In genomic region chr1:44036409-44037111, GRCh38 we compare ENCODE assay signal across 9 cellular contexts. TPM values are rescaled to one million over a fixed set of nuclear protein-coding genes. Genes with fewer than 3 reads are reported as not detected.
DNase-seq lines count a peak whose midpoint lies in the region; ATAC-seq and TF ChIP-seq lines count a peak whose summit lies in the region.
"Had no signal": no experiment of that assay in that cellular context is flagged by ENCODE, and none has a peak within 500 bp of the region (broad histone marks: within the 10 kb centered on the region; RNA-seq: fewer than 3 reads in every experiment).

No MANE protein-coding gene starts in this region.

- H3K36me3 Mint-ChIP-seq in activated T-helper 1 cell treated with anti-CD3 and anti-CD28 coated beads, Interleukin-12 subunit alpha, Interleukin-12 subunit beta, Interleukin-2, Interleukin-4 antibody, amounts not matched to agents 30 ng/mL and 10 ng/mL and 1 ng/mL, durations not matched to agents 14 hours and 24 hours and 36 hours (ENCODE audit: low read depth), result no peaks in the 10 kb centered on the region
- no peaks in the 10 kb centered on the region for H3K36me3 Mint-ChIP-seq in neural progenitor cell
- H3K36me3 Mint-ChIP-seq: activated naive CD4-positive, alpha-beta T cell treated with anti-CD3 and anti-CD28 coated beads, Interleukin-2, amount 50 U/mL, for 24 hours had no signal

- H3K4me3 ChIP-seq in Jurkat, Clone E6-1 (ENCODE audit: low read length), result no peak overlapping the region
- no peak overlapping the region for H3K4me3 ChIP-seq in neural progenitor cell
- no peak overlapping the region for H3K4me3 ChIP-seq in thoracic aorta

- H3K4me3 Mint-ChIP-seq in activated T-helper 1 cell treated with anti-CD3 and anti-CD28 coated beads, Interleukin-12 subunit alpha, Interleukin-12 subunit beta, Interleukin-2, Interleukin-4 antibody, amounts not matched to agents 30 ng/mL and 10 ng/mL and 1 ng/mL, durations not matched to agents 14 hours and 24 hours and 36 hours, result no peak overlapping the region
- peak overlapping the region; percentile 4 for H3K4me3 Mint-ChIP-seq in neural progenitor cell
- H3K4me3 Mint-ChIP-seq: activated naive CD4-positive, alpha-beta T cell treated with anti-CD3 and anti-CD28 coated beads, Interleukin-2, amount 50 U/mL, for 24 hours had no signal

- H3K9me3 ChIP-seq in neural progenitor cell (ENCODE audit: low read depth) (no peaks in the 10 kb centered on the region), thoracic aorta (no peaks in the 10 kb centered on the region)

- intact Hi-C loops in activated T-helper 1 cell treated with anti-CD3 and anti-CD28 coated beads, Interleukin-12 subunit alpha, Interleukin-12 subunit beta, Interleukin-2, Interleukin-4 antibody, amounts not matched to agents 30 ng/mL and 10 ng/mL and 1 ng/mL, durations not matched to agents 14 hours and 24 hours and 36 hours (cut with micrococcal nuclease), result loop anchor here (1.0 kb wide), 4 partner anchors 31 to 507 kb away; partner anchors contain the start of gene IPO13

- no peak overlapping the region for H3K9ac ChIP-seq in neural progenitor cell

- H3K4me1 ChIP-seq in neural progenitor cell (peaks cover 20% of the 10 kb centered on the region), thoracic aorta (ENCODE audit: control insufficient read depth in 1 of 2, low read depth in 2 of 2) (peaks cover 18 to 31% of the 10 kb centered on the region in 2 donors)

- H3F3A ChIP-seq in neural progenitor cell (ENCODE audit: low read depth), result peaks cover 20% of the 10 kb centered on the region

- H3K79me2 ChIP-seq in neural progenitor cell (ENCODE audit: low read depth), result no peaks in the 10 kb centered on the region

- H3K4me2 ChIP-seq in neural progenitor cell, result no peak overlapping the region

- H3K36me3 ChIP-seq in neural progenitor cell (no peaks in the 10 kb centered on the region), thoracic aorta (no peaks in the 10 kb centered on the region)

- H4K20me1 ChIP-seq in neural progenitor cell (ENCODE audit: low read depth), result no peaks in the 10 kb centered on the region

- DNase-seq in DMS 273 (lab: John Stamatoyannopoulos, UW; ENCODE audit: unreplicated experiment) (peak; percentile 91), RPMI7951 (ENCODE audit: low read depth) (peak; percentile 76), fibroblast of peridontal ligament (ENCODE audit: extremely low read depth) (peak; percentile 75), neural progenitor cell (ENCODE audit: low spot score) (peak; percentile 82), thoracic aorta (ENCODE audit: low spot score) (peak; percentile 37)
- peak; percentile 32 for DNase-seq in Jurkat, Clone E6-1 (ENCODE audit: low read depth, low spot score)
- peak; percentile 55 for DNase-seq in activated T-helper 1 cell treated with anti-CD3 and anti-CD28 coated beads, Interleukin-12 subunit alpha, Interleukin-12 subunit beta, Interleukin-2, Interleukin-4 antibody, amounts not matched to agents 30 ng/mL and 10 ng/mL and 1 ng/mL, durations not matched to agents 14 hours and 24 hours and 36 hours (ENCODE audit: low spot score)

- H3K27ac ChIP-seq in neural progenitor cell, result no peak overlapping the region
- peak overlapping the region; percentile 66 to 71 for H3K27ac ChIP-seq in thoracic aorta

- H3K27me3 Mint-ChIP-seq in activated T-helper 1 cell treated with anti-CD3 and anti-CD28 coated beads, Interleukin-12 subunit alpha, Interleukin-12 subunit beta, Interleukin-2, Interleukin-4 antibody, amounts not matched to agents 30 ng/mL and 10 ng/mL and 1 ng/mL, durations not matched to agents 14 hours and 24 hours and 36 hours (ENCODE audit: insufficient read depth), result peaks cover 10% of the 10 kb centered on the region
- H3K27me3 Mint-ChIP-seq in neural progenitor cell (ENCODE audit: insufficient read depth, low read depth), result peaks cover 6% of the 10 kb centered on the region
- H3K27me3 Mint-ChIP-seq: activated naive CD4-positive, alpha-beta T cell treated with anti-CD3 and anti-CD28 coated beads, Interleukin-2, amount 50 U/mL, for 24 hours had no signal

- H3K27ac Mint-ChIP-seq in activated T-helper 1 cell treated with anti-CD3 and anti-CD28 coated beads, Interleukin-12 subunit alpha, Interleukin-12 subunit beta, Interleukin-2, Interleukin-4 antibody, amounts not matched to agents 30 ng/mL and 10 ng/mL and 1 ng/mL, durations not matched to agents 14 hours and 24 hours and 36 hours, result no peak overlapping the region
- H3K27ac Mint-ChIP-seq in neural progenitor cell, result no peak overlapping the region
- H3K27ac Mint-ChIP-seq: activated naive CD4-positive, alpha-beta T cell treated with anti-CD3 and anti-CD28 coated beads, Interleukin-2, amount 50 U/mL, for 24 hours had no signal

- ATAC-seq in thoracic aorta (ENCODE audit: insufficient number of reproducible peaks, low FRiP score, low read depth), result peak; percentile 51
- no peak for ATAC-seq in GM19395 (IDR thresholded peaks at IDR 0.05; ENCODE audit: unreplicated experiment)

- H3K4me1 Mint-ChIP-seq in activated T-helper 1 cell treated with anti-CD3 and anti-CD28 coated beads, Interleukin-12 subunit alpha, Interleukin-12 subunit beta, Interleukin-2, Interleukin-4 antibody, amounts not matched to agents 30 ng/mL and 10 ng/mL and 1 ng/mL, durations not matched to agents 14 hours and 24 hours and 36 hours (ENCODE audit: low read depth), result peaks cover 14% of the 10 kb centered on the region
- H3K4me1 Mint-ChIP-seq in neural progenitor cell, result peaks cover 40% of the 10 kb centered on the region

- H3K9me3 Mint-ChIP-seq in activated T-helper 1 cell treated with anti-CD3 and anti-CD28 coated beads, Interleukin-12 subunit alpha, Interleukin-12 subunit beta, Interleukin-2, Interleukin-4 antibody, amounts not matched to agents 30 ng/mL and 10 ng/mL and 1 ng/mL, durations not matched to agents 14 hours and 24 hours and 36 hours, result no peaks in the 10 kb centered on the region
- no peaks in the 10 kb centered on the region for H3K9me3 Mint-ChIP-seq in neural progenitor cell
- H3K9me3 Mint-ChIP-seq: activated naive CD4-positive, alpha-beta T cell treated with anti-CD3 and anti-CD28 coated beads, Interleukin-2, amount 50 U/mL, for 24 hours had no signal

- H2AFZ ChIP-seq in neural progenitor cell (replicated peaks), result no peak overlapping the region

- peak; percentile 86 for TF ChIP-seq CTCF in neural progenitor cell (IDR thresholded peaks at IDR 0.05)
- peak; percentile 85 for TF ChIP-seq CTCF in thoracic aorta (IDR thresholded peaks at IDR 0.05)

- H3K27me3 ChIP-seq in neural progenitor cell (no peaks in the 10 kb centered on the region), thoracic aorta (replicated peaks; ENCODE audit: insufficient read depth) (no peaks in the 10 kb centered on the region)

RNA-seq across cellular contexts. Expression of gene SLC6A9, which starts 5.3 kb away (rescaled TPM):
- polyA plus RNA-seq in Jurkat, Clone E6-1 (2012; ENCODE audit: insufficient read depth, insufficient read length), result 2.2 TPM
- 8.2 and 8.9 TPM in 2 replicates for total RNA-seq in RPMI7951 (2014; rRNA removed; shearing (Covaris generic))
- total RNA-seq in activated T-helper 1 cell treated with anti-CD3 and anti-CD28 coated beads, Interleukin-12 subunit alpha, Interleukin-12 subunit beta, Interleukin-2, Interleukin-4 antibody, amounts not matched to agents 30 ng/mL and 10 ng/mL and 1 ng/mL, durations not matched to agents 14 hours and 24 hours and 36 hours, result 7.0 and 7.4 TPM in 2 replicates
- 1.4 and 5.6 TPM in 2 replicates for total RNA-seq in neural progenitor cell (ENCODE audit: low replicate concordance)
- total RNA-seq in thoracic aorta, result 10 to 100 TPM; 15.0 to 26.8 TPM

RNA-seq across cellular contexts. Expression of gene CCDC24, which starts 45.2 kb away (rescaled TPM):
- 4.7 TPM for polyA plus RNA-seq in Jurkat, Clone E6-1 (2012; ENCODE audit: insufficient read depth, insufficient read length)
- total RNA-seq in RPMI7951 (2014; rRNA removed; shearing (Covaris generic)), result 5.5 and 5.9 TPM in 2 replicates
- 2.7 TPM in 2 replicates for total RNA-seq in activated T-helper 1 cell treated with anti-CD3 and anti-CD28 coated beads, Interleukin-12 subunit alpha, Interleukin-12 subunit beta, Interleukin-2, Interleukin-4 antibody, amounts not matched to agents 30 ng/mL and 10 ng/mL and 1 ng/mL, durations not matched to agents 14 hours and 24 hours and 36 hours
- total RNA-seq in neural progenitor cell (ENCODE audit: low replicate concordance), result 3.3 and 13.5 TPM in 2 replicates
- total RNA-seq in thoracic aorta, result 10 to 100 TPM in 1 of 2 donors, 1 to 10 TPM in 1; 4.5 to 24.0 TPM

RNA-seq across cellular contexts. Expression of gene B4GALT2, which starts 57.5 kb away (rescaled TPM):
- polyA plus RNA-seq in Jurkat, Clone E6-1 (2012; ENCODE audit: insufficient read depth, insufficient read length), result 25.9 TPM
- 69.8 and 78.1 TPM in 2 replicates for total RNA-seq in RPMI7951 (2014; rRNA removed; shearing (Covaris generic))
- total RNA-seq in activated T-helper 1 cell treated with anti-CD3 and anti-CD28 coated beads, Interleukin-12 subunit alpha, Interleukin-12 subunit beta, Interleukin-2, Interleukin-4 antibody, amounts not matched to agents 30 ng/mL and 10 ng/mL and 1 ng/mL, durations not matched to agents 14 hours and 24 hours and 36 hours, result 51.2 and 51.3 TPM in 2 replicates
- total RNA-seq in neural progenitor cell (ENCODE audit: low replicate concordance) (23.7 and 96.3 TPM in 2 replicates), thoracic aorta (10 to 100 TPM; 34.8 to 51.6 TPM)

Comparison
In these comparisons a context has a peak if more than half of its experiments do, and no peak if none do; other contexts are left out.
1. DNase-seq: peak in every context shown above with its lines; median percentile 91 in DMS 273; 82 in neural progenitor cell; 76 in RPMI7951; 75 in fibroblast of peridontal ligament; 55 in activated T-helper 1 cell treated with anti-CD3 and anti-CD28 coated beads, Interleukin-12 subunit alpha, Interleukin-12 subunit beta, Interleukin-2, Interleukin-4 antibody, amounts not matched to agents 30 ng/mL and 10 ng/mL and 1 ng/mL, durations not matched to agents 14 hours and 24 hours and 36 hours; 37 in thoracic aorta; 32 in Jurkat, Clone E6-1.